In the genomic region with DNA sequence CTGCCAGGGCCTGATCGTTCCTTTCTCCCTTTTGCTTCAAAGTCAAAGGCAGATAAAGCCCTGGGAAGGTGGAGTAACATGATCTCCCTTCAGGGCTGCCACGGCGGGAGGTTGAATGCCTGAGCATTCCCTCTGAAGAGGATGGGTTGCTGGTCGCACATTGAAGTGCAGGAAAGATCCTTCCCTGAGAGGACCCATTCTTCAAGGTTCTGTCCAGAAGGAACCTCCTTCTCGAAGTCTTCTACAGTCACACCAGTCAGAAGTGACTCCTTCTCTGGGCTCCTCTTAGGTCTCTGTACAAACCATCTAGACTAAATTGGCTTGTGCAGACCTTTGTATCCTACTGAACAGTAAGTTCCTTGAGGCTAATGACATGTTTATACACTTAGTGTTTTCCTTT, we compare ENCODE assay signal across 25 cellular contexts.
"Had no signal": no experiment of that assay in that cellular context is flagged by ENCODE, and none has a peak within 500 bp of the region (broad histone marks: within the 10 kb centered on the region; RNA-seq: fewer than 3 reads in every experiment).

No MANE protein-coding gene starts in this region.

- H3K27ac Mint-ChIP-seq: activated CD4-positive, alpha-beta T cell treated with anti-CD3 and anti-CD28 coated beads, Interleukin-2, amount 10 ng/mL, durations not matched to agents 24 days and 14 days; activated CD8-positive, alpha-beta T cell treated with anti-CD3 and anti-CD28 coated beads, Interleukin-2, amount 10 ng/mL, durations not matched to agents 7 days and 5 days; activated naive CD4-positive, alpha-beta T cell treated with anti-CD3 and anti-CD28 coated beads for 36 hours; activated naive CD8-positive, alpha-beta T cell treated with anti-CD3 and anti-CD28 coated beads, Interleukin-2, amount 50 U/mL, for 24 hours; activated T-cell treated with anti-CD3 and anti-CD28 coated beads, Interleukin-2, amount 50 U/mL, for 24 hours; activated T-helper 2 cell treated with anti-CD3 and anti-CD28 coated beads, Interferon-gamma antibody, Interleukin-2, Interleukin-4, amounts not matched to agents 10 μg/mL and 5 μg/mL and 100 μg/mL, durations not matched to agents 14 hours and 24 hours and 36 hours; immature natural killer cell; memory B cell; naive B cell had no signal

- H3K27me3 ChIP-seq: brain microvascular endothelial cell, hepatocyte, ovary, tibial artery had no signal

- H3K27ac ChIP-seq: brain microvascular endothelial cell, dorsolateral prefrontal cortex, epithelial cell of prostate, hepatocyte, ovary, psoas muscle, skin epidermis, tibial artery had no signal

- H3K36me3 Mint-ChIP-seq: immature natural killer cell, memory B cell, naive B cell had no signal

- H2AFZ ChIP-seq: hepatocyte had no signal

- H3K4me2 ChIP-seq: hepatocyte had no signal

- H3K9me3 ChIP-seq: mucosa of descending colon, ovary, psoas muscle, tibial artery had no signal

- H3K4me1 ChIP-seq: psoas muscle, tibial artery had no signal

- H3K4me3 ChIP-seq: dorsolateral prefrontal cortex, hepatocyte, mucosa of descending colon, ovary, psoas muscle, skin epidermis, tibial artery had no signal

- H3K79me2 ChIP-seq: hepatocyte had no signal

- H3K36me3 ChIP-seq: brain microvascular endothelial cell, ovary, tibial artery had no signal

- H3K4me1 Mint-ChIP-seq: activated CD4-positive, alpha-beta T cell treated with anti-CD3 and anti-CD28 coated beads, Interleukin-2, amount 10 ng/mL, durations not matched to agents 24 days and 14 days; activated naive CD8-positive, alpha-beta T cell treated with anti-CD3 and anti-CD28 coated beads, Interleukin-2, amount 50 U/mL, for 24 hours; immature natural killer cell; memory B cell; naive B cell had no signal

- H3K27me3 Mint-ChIP-seq: activated CD4-positive, alpha-beta T cell treated with anti-CD3 and anti-CD28 coated beads, Interleukin-2, amount 10 ng/mL, durations not matched to agents 24 days and 14 days; activated naive CD8-positive, alpha-beta T cell treated with anti-CD3 and anti-CD28 coated beads, Interleukin-2, amount 50 U/mL, for 24 hours; activated T-cell treated with anti-CD3 and anti-CD28 coated beads, Interleukin-2, amount 50 U/mL, for 24 hours had no signal

- H3K4me3 Mint-ChIP-seq: activated CD4-positive, alpha-beta T cell treated with anti-CD3 and anti-CD28 coated beads, Interleukin-2, amount 10 ng/mL, durations not matched to agents 24 days and 14 days; activated CD8-positive, alpha-beta T cell treated with anti-CD3 and anti-CD28 coated beads, Interleukin-2, amount 10 ng/mL, durations not matched to agents 7 days and 5 days; activated naive CD4-positive, alpha-beta T cell treated with anti-CD3 and anti-CD28 coated beads for 36 hours; activated naive CD8-positive, alpha-beta T cell treated with anti-CD3 and anti-CD28 coated beads, Interleukin-2, amount 50 U/mL, for 24 hours; activated T-cell treated with anti-CD3 and anti-CD28 coated beads, Interleukin-2, amount 50 U/mL, for 24 hours; immature natural killer cell; memory B cell had no signal

- DNase-seq: activated CD4-positive, alpha-beta T cell treated with anti-CD3 and anti-CD28 coated beads, Interleukin-2, amount 10 ng/mL, durations not matched to agents 24 days and 14 days; activated CD8-positive, alpha-beta T cell treated with anti-CD3 and anti-CD28 coated beads, Interleukin-2, amount 10 ng/mL, durations not matched to agents 7 days and 5 days; activated naive CD4-positive, alpha-beta T cell treated with anti-CD3 and anti-CD28 coated beads for 36 hours; activated naive CD8-positive, alpha-beta T cell treated with anti-CD3 and anti-CD28 coated beads, Interleukin-2, amount 50 U/mL, for 24 hours; activated T-cell treated with anti-CD3 and anti-CD28 coated beads, Interleukin-2, amount 50 U/mL, for 24 hours; aorta; brain microvascular endothelial cell; central memory CD4-positive, alpha-beta T cell; dorsolateral prefrontal cortex; foreskin fibroblast; immature natural killer cell; kidney glomerular epithelial cell; naive B cell; ovary; stimulated activated naive CD8-positive, alpha-beta T cell treated with anti-CD3 and anti-CD28 coated beads, Interleukin-15, Interleukin-2, amounts not matched to agents 100 U/mL and 50 U/mL, for 24 hours; substantia nigra; T-helper 9 cell; tibial artery had no signal

- H3K9me3 Mint-ChIP-seq: activated CD4-positive, alpha-beta T cell treated with anti-CD3 and anti-CD28 coated beads, Interleukin-2, amount 10 ng/mL, durations not matched to agents 24 days and 14 days; activated T-helper 2 cell treated with anti-CD3 and anti-CD28 coated beads, Interferon-gamma antibody, Interleukin-2, Interleukin-4, amounts not matched to agents 10 μg/mL and 5 μg/mL and 100 μg/mL, durations not matched to agents 14 hours and 24 hours and 36 hours; memory B cell had no signal
